25 cellular contexts compared by ENCODE assay signal in genomic region chr16:12153662-12154061, GRCh38.
"Had no signal": no experiment of that assay in that cellular context is flagged by ENCODE, and none has a peak within 500 bp of the region (broad histone marks: within the 10 kb centered on the region; RNA-seq: fewer than 3 reads in every experiment).

No MANE protein-coding gene starts in this region.

- ATAC-seq: HepG2 had no signal

- H3K4me1 ChIP-seq: Peyer's patch had no signal

- FAIRE-seq: HepG2 had no signal

- H3K9ac ChIP-seq: KMS-11 had no signal

- H3K4me3 ChIP-seq: PC-9, Peyer's patch, SJSA1, SK-N-MC had no signal

- H3K36me3 ChIP-seq: Peyer's patch, SJSA1 had no signal

- H3K4me2 ChIP-seq: KMS-11, PC-9 had no signal

- H3K27ac ChIP-seq: KMS-11, PC-9, Peyer's patch, SJSA1, SK-N-MC had no signal

- H3K9me3 ChIP-seq: Peyer's patch, SJSA1 had no signal

- H2AFZ ChIP-seq: PC-9 had no signal

- H3K27me3 ChIP-seq: Peyer's patch, SJSA1 had no signal

- DNase-seq: IMR-90; Kasumi-1; MM.1S; NCI-H1092 treated with DMSO at 0.1 percent for 48 hours; NCI-H1436; NCI-H187; NCI-H2029; NCI-H2081 treated with DMSO at 0.1 percent for 48 hours; NCI-H2171; NCI-H226; NCI-H446; NCI-H510A; NCI-H524 treated with DMSO at 0.1 percent for 48 hours; NCI-H69; NCI-H774; NK-92 treated with Interleukin-12 subunit alpha and Interleukin-12 subunit beta, amount 100 ng/mL, for 24 hours; OCI-M1; PC-9; Peyer's patch; Right ventricle myocardium superior; SIG-M5 had no signal
